Comparison of ENCODE assay signal across 10 cellular contexts in the genomic region with DNA sequence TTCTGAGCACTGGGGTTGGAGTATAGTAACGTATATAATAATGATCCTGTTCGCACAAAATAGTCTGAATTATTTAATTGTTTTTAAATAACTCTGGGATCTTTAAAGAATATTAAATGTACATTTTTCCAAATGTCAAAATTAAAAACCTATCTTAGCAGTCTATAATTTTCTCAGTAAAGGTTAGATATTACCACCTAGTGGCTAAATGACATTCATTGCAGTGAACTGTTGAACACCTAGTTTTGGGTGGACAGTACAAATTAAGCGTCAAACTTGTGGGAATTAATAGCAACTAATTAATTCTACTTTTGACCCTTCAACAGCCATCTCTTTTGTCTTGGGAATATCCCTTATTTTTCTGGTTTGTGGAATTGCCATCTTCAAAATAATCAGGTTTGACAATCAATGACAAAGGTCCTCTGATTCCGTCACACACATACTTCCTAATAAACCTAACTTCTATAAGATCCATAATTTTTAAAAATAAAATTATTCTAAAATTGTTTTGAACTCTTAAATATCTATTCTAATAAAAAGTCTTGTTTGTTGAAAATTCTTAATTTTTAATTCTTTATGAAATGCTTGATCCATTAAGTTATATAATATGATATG.
DNase-seq lines count a peak whose midpoint lies in the region; ATAC-seq and TF ChIP-seq lines count a peak whose summit lies in the region.
"Had no signal": no experiment of that assay in that cellular context is flagged by ENCODE, and none has a peak within 500 bp of the region (broad histone marks: within the 10 kb centered on the region; RNA-seq: fewer than 3 reads in every experiment).

No MANE protein-coding gene starts in this region.

- H3K4me1 ChIP-seq in neural progenitor cell (peaks cover 14% of the 10 kb centered on the region), left lung (no peaks in the 10 kb centered on the region)

- H3K27me3 Mint-ChIP-seq in neural progenitor cell (ENCODE audit: insufficient read depth, low read depth) = no peaks in the 10 kb centered on the region
- peaks cover 3% of the 10 kb centered on the region for H3K27me3 Mint-ChIP-seq in activated CD4-positive, alpha-beta T cell treated with anti-CD3 and anti-CD28 coated beads for 36 hours
- H3K27me3 Mint-ChIP-seq: activated naive CD4-positive, alpha-beta T cell treated with anti-CD3 and anti-CD28 coated beads, Interleukin-2, amount 10 ng/mL, durations not matched to agents 7 days and 5 days had no signal

- no peak overlapping the region for H3K27ac Mint-ChIP-seq in neural progenitor cell
- H3K27ac Mint-ChIP-seq in activated CD4-positive, alpha-beta T cell treated with anti-CD3 and anti-CD28 coated beads for 36 hours = no peak overlapping the region
- H3K27ac Mint-ChIP-seq: activated naive CD4-positive, alpha-beta T cell treated with anti-CD3 and anti-CD28 coated beads, Interleukin-2, amount 10 ng/mL, durations not matched to agents 7 days and 5 days had no signal

- H3F3A ChIP-seq in neural progenitor cell (ENCODE audit: low read depth) = peaks cover 6% of the 10 kb centered on the region

- H3K36me3 Mint-ChIP-seq in neural progenitor cell = no peaks in the 10 kb centered on the region
- no peaks in the 10 kb centered on the region for H3K36me3 Mint-ChIP-seq in activated CD4-positive, alpha-beta T cell treated with anti-CD3 and anti-CD28 coated beads for 36 hours (ENCODE audit: low read depth)
- H3K36me3 Mint-ChIP-seq: activated naive CD4-positive, alpha-beta T cell treated with anti-CD3 and anti-CD28 coated beads, Interleukin-2, amount 10 ng/mL, durations not matched to agents 7 days and 5 days had no signal

- no peaks in the 10 kb centered on the region for H4K20me1 ChIP-seq in neural progenitor cell (ENCODE audit: low read depth)

- POLR2A ChIA-PET in activated CD4-positive, alpha-beta T cell treated with anti-CD3 and anti-CD28 coated beads for 36 hours (lab: Charles Lee) = no interaction called here

- no peak overlapping the region for H3K4me3 ChIP-seq in choroid plexus epithelial cell (ENCODE audit: low read depth, low read length)
- H3K4me3 ChIP-seq in neural progenitor cell = no peak overlapping the region
- no peak overlapping the region for H3K4me3 ChIP-seq in left lung
- H3K4me3 ChIP-seq: SJCRH30 had no signal

- peak; percentile 28 for DNase-seq in EH (ENCODE audit: low read depth)
- DNase-seq in MV-4-11 (lab: John Stamatoyannopoulos, UW) = peak; percentile 23
- DNase-seq in choroid plexus epithelial cell (ENCODE audit: low read depth) = peak; percentile 62
- peak; percentile 19 for DNase-seq in neural progenitor cell (ENCODE audit: low spot score)
- no peak for DNase-seq in activated CD4-positive, alpha-beta T cell treated with anti-CD3 and anti-CD28 coated beads for 36 hours
- DNase-seq in left lung = no peak
- DNase-seq: activated naive CD4-positive, alpha-beta T cell treated with anti-CD3 and anti-CD28 coated beads, Interleukin-2, amount 10 ng/mL, durations not matched to agents 7 days and 5 days had no signal

- H3K4me3 Mint-ChIP-seq in neural progenitor cell = no peak overlapping the region
- H3K4me3 Mint-ChIP-seq in activated CD4-positive, alpha-beta T cell treated with anti-CD3 and anti-CD28 coated beads for 36 hours = no peak overlapping the region
- H3K4me3 Mint-ChIP-seq: activated naive CD4-positive, alpha-beta T cell treated with anti-CD3 and anti-CD28 coated beads, Interleukin-2, amount 10 ng/mL, durations not matched to agents 7 days and 5 days had no signal

- ATAC-seq in HG02759 (IDR thresholded peaks at IDR 0.05; ENCODE audit: unreplicated experiment) = no peak
- ATAC-seq in GM19397 (IDR thresholded peaks at IDR 0.05; ENCODE audit: unreplicated experiment) = no peak
- no peak for ATAC-seq in activated CD4-positive, alpha-beta T cell treated with anti-CD3 and anti-CD28 coated beads for 36 hours
- no peak for ATAC-seq in left lung

- CTCF ChIA-PET in activated CD4-positive, alpha-beta T cell treated with anti-CD3 and anti-CD28 coated beads for 36 hours (lab: Charles Lee) = interaction anchor here (1.2 to 5.1 kb wide), 5 partner anchors 9 to 1086 kb away, joined by 3 to 35 read pairs (median 3); no protein-coding TSS in a partner anchor

- H3K79me2 ChIP-seq in neural progenitor cell (ENCODE audit: low read depth) = no peaks in the 10 kb centered on the region

- H3K9ac ChIP-seq in neural progenitor cell = no peak overlapping the region

- peaks cover 13% of the 10 kb centered on the region for H3K4me1 Mint-ChIP-seq in neural progenitor cell
- H3K4me1 Mint-ChIP-seq in activated CD4-positive, alpha-beta T cell treated with anti-CD3 and anti-CD28 coated beads for 36 hours = no peaks in the 10 kb centered on the region
- H3K4me1 Mint-ChIP-seq: activated naive CD4-positive, alpha-beta T cell treated with anti-CD3 and anti-CD28 coated beads, Interleukin-2, amount 10 ng/mL, durations not matched to agents 7 days and 5 days had no signal

- H3K27me3 ChIP-seq in neural progenitor cell (no peaks in the 10 kb centered on the region), left lung (no peaks in the 10 kb centered on the region)
- H3K27me3 ChIP-seq: SJCRH30 had no signal

- H3K36me3 ChIP-seq in neural progenitor cell = no peaks in the 10 kb centered on the region
- H3K36me3 ChIP-seq in left lung = no peaks in the 10 kb centered on the region

- H3K4me2 ChIP-seq in neural progenitor cell = no peak overlapping the region

- peak; percentile 65 for TF ChIP-seq CTCF in choroid plexus epithelial cell (conservative IDR thresholded peaks at IDR 0.05; ENCODE audit: low read depth, low read length)
- TF ChIP-seq CTCF in neural progenitor cell (IDR thresholded peaks at IDR 0.05) = peak; percentile 64
- peak in 1 of 2 donors; percentile 21 for TF ChIP-seq CTCF in left lung (IDR thresholded peaks at IDR 0.05)

- no peaks in the 10 kb centered on the region for H3K9me3 Mint-ChIP-seq in neural progenitor cell
- H3K9me3 Mint-ChIP-seq in activated CD4-positive, alpha-beta T cell treated with anti-CD3 and anti-CD28 coated beads for 36 hours (ENCODE audit: low read depth) = no peaks in the 10 kb centered on the region
- H3K9me3 Mint-ChIP-seq: activated naive CD4-positive, alpha-beta T cell treated with anti-CD3 and anti-CD28 coated beads, Interleukin-2, amount 10 ng/mL, durations not matched to agents 7 days and 5 days had no signal

- H3K27ac ChIP-seq in neural progenitor cell = no peak overlapping the region
- no peak overlapping the region for H3K27ac ChIP-seq in left lung
- H3K27ac ChIP-seq: SJCRH30 had no signal

- H2AFZ ChIP-seq in neural progenitor cell (replicated peaks) = no peak overlapping the region

- intact Hi-C loops in activated CD4-positive, alpha-beta T cell treated with anti-CD3 and anti-CD28 coated beads for 36 hours (cut with DNase I, micrococcal nuclease) = no loop called here
- intact Hi-C loops in left lung (cut with DNase I) = loop anchor here in 1 of 2 donors (10.0 kb wide), 1 partner anchor 1046 kb away; no protein-coding TSS in a partner anchor

- no peaks in the 10 kb centered on the region for H3K9me3 ChIP-seq in neural progenitor cell (ENCODE audit: low read depth)
- H3K9me3 ChIP-seq in left lung = no peaks in the 10 kb centered on the region
- H3K9me3 ChIP-seq: SJCRH30 had no signal

Comparison
In these comparisons a context has a peak if more than half of its experiments do, and no peak if none do; other contexts are left out.
1. DNase-seq: peak in EH (single experiment), MV-4-11 (single experiment), choroid plexus epithelial cell (single experiment) and neural progenitor cell (single experiment); none in activated CD4-positive, alpha-beta T cell treated with anti-CD3 and anti-CD28 coated beads for 36 hours (single experiment) and left lung (0 of 2).